16 cellular contexts compared by ENCODE assay signal in the genomic region with DNA sequence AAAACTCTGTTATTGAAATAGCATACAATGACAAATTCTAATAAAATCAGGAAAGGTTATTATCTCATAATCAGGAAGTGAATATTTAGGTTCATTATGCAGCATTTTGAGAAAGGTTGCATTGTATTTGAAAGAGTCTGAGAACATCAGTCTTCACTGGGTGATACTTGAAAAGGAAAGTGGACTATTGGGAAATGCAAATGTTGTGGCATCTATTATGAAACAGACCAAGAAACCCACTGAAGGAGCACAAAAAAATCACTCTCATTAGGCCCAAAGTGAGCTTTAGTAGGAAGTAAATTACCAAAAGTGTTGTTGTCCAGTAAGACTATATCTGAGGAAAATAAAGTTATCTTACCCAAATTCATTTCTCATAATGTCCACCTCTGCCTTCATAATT.
DNase-seq lines count a peak whose midpoint lies in the region; ATAC-seq and TF ChIP-seq lines count a peak whose summit lies in the region.
"Had no signal": no experiment of that assay in that cellular context is flagged by ENCODE, and none has a peak within 500 bp of the region (broad histone marks: within the 10 kb centered on the region; RNA-seq: fewer than 3 reads in every experiment).

No MANE protein-coding gene starts in this region.

- no peaks in the 10 kb centered on the region for H3K4me1 Mint-ChIP-seq in chondrocyte (ENCODE audit: low read depth)

- DNase-seq in AML-193 (lab: John Stamatoyannopoulos, UW): peak; percentile 17 to 31
- DNase-seq in HEK293T (ENCODE audit: extremely low spot score): no peak
- no peak for DNase-seq in chondrocyte (ENCODE audit: low spot score)
- no peak for DNase-seq in SHP77 treated with DMSO at 0.1 percent for 48 hours (lab: John Stamatoyannopoulos, UW)
- DNase-seq: activated CD4-positive, CD25-positive, alpha-beta regulatory T cell treated with anti-CD3 and anti-CD28 coated beads, Interleukin-2, amount 50 U/mL, for 72 hours; activated T-cell treated with anti-CD3 and anti-CD28 coated beads, Interleukin-2, amount 50 U/mL, for 1 hour; adrenal gland; erythroblast; heart right ventricle; NCI-H2171 treated with DMSO at 0.1 percent for 48 hours had no signal

- H3K36me3 Mint-ChIP-seq in chondrocyte (ENCODE audit: low read depth): no peaks in the 10 kb centered on the region
- H3K36me3 Mint-ChIP-seq: type B pancreatic cell had no signal

- peaks cover 30% of the 10 kb centered on the region for H3K27me3 Mint-ChIP-seq in chondrocyte (ENCODE audit: low read depth)
- H3K27me3 Mint-ChIP-seq: progenitor cell of endocrine pancreas had no signal

- POLR2A ChIA-PET in HEK293T (lab: Yijun Ruan, JAX): no interaction called here

- no peak overlapping the region for H3K4me3 Mint-ChIP-seq in chondrocyte (ENCODE audit: unreplicated experiment)
- H3K4me3 Mint-ChIP-seq: type B pancreatic cell had no signal

- TF ChIP-seq CTCF in chondrocyte (IDR thresholded peaks at IDR 0.05): no peak

- H3K27ac Mint-ChIP-seq in chondrocyte (ENCODE audit: unreplicated experiment): no peak overlapping the region
- H3K27ac Mint-ChIP-seq: progenitor cell of endocrine pancreas, type B pancreatic cell had no signal

- H3K9me3 Mint-ChIP-seq in chondrocyte (ENCODE audit: low read depth): no peaks in the 10 kb centered on the region

- CTCF ChIA-PET in HEK293T (lab: Yijun Ruan, JAX): no interaction called here

- ATAC-seq in GM18868 (IDR thresholded peaks at IDR 0.05; ENCODE audit: unreplicated experiment): peak; percentile 86
- ATAC-seq in HG02623 (IDR thresholded peaks at IDR 0.05; ENCODE audit: unreplicated experiment): peak; percentile 59
- peak; percentile 82 for ATAC-seq in HG03432 (IDR thresholded peaks at IDR 0.05; ENCODE audit: unreplicated experiment)
- ATAC-seq in HG03280 (IDR thresholded peaks at IDR 0.05; ENCODE audit: unreplicated experiment): no peak
- ATAC-seq: heart right ventricle had no signal

TF ChIP-seq in HEK293T, 16 proteins besides CTCF, POLR2A, EP300 and RAD21:
- TF ChIP-seq FOXM1 (IDR thresholded peaks at IDR 0.05; ENCODE audit: borderline replicate concordance): no peak
- TF ChIP-seq SP1 (IDR thresholded peaks at IDR 0.05): no peak
- no peak for TF ChIP-seq NFRKB (IDR thresholded peaks at IDR 0.05)
- no peak for TF ChIP-seq ELF4 (IDR thresholded peaks at IDR 0.05)
- no peak for TF ChIP-seq L3MBTL2 (conservative IDR thresholded peaks at IDR 0.05)
- TF ChIP-seq BHLHE40 (IDR thresholded peaks at IDR 0.05; ENCODE audit: borderline replicate concordance): no peak
- TF ChIP-seq ARNT (IDR thresholded peaks at IDR 0.05): no peak
- TF ChIP-seq FOXK2 (IDR thresholded peaks at IDR 0.05): no peak
- no peak for TF ChIP-seq ZNF384 (IDR thresholded peaks at IDR 0.05)
- no peak for TF ChIP-seq LEF1 (IDR thresholded peaks at IDR 0.05; ENCODE audit: borderline replicate concordance)
- no peak for TF ChIP-seq CTBP1 (IDR thresholded peaks at IDR 0.05; ENCODE audit: borderline replicate concordance)
- TF ChIP-seq SUZ12 (IDR thresholded peaks at IDR 0.05): no peak
- no peak for TF ChIP-seq HDGF (IDR thresholded peaks at IDR 0.05; ENCODE audit: borderline replicate concordance)
- TF ChIP-seq FOXA1 (IDR thresholded peaks at IDR 0.05): no peak
- no peak for TF ChIP-seq TARDBP (IDR thresholded peaks at IDR 0.05)
- TF ChIP-seq, protein P1, sequence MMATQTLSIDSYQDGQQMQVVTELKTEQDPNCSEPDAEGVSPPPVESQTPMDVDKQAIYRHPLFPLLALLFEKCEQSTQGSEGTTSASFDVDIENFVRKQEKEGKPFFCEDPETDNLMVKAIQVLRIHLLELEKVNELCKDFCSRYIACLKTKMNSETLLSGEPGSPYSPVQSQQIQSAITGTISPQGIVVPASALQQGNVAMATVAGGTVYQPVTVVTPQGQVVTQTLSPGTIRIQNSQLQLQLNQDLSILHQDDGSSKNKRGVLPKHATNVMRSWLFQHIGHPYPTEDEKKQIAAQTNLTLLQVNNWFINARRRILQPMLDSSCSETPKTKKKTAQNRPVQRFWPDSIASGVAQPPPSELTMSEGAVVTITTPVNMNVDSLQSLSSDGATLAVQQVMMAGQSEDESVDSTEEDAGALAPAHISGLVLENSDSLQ (IDR thresholded peaks at IDR 0.05): no peak

Comparison
In these comparisons a context has a peak if more than half of its experiments do, and no peak if none do; other contexts are left out.
1. DNase-seq: peak in AML-193 (2 of 2); none in HEK293T (single experiment), chondrocyte (single experiment) and SHP77 treated with DMSO at 0.1 percent for 48 hours (single experiment).